16 cellular contexts compared by ENCODE assay signal in the genomic region with DNA sequence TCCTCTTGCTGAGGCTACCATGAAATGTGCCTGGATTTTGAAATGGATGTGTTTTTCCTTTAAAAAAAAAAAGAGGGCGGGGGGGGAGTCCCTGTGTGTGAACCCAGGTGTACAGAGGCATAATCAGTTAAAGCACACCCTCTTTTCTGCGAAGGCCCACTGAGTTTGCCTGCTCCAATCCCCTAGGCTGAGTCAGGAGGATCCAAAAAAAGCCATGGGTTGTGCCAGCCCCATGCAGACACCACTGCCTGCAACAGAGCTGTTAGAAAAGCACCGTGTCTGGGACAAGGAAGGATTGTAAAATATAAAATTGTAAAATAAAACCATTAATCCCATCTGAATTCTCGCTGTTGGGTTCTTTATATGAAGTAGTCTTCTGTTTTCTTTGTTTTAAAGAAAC.
"Had no signal": no experiment of that assay in that cellular context is flagged by ENCODE, and none has a peak within 500 bp of the region (broad histone marks: within the 10 kb centered on the region; RNA-seq: fewer than 3 reads in every experiment).

No MANE protein-coding gene starts in this region.

- H3K27me3 ChIP-seq: adrenal gland, cardiac muscle cell, stomach, testis, upper lobe of left lung had no signal

- H3K4me3 ChIP-seq: adrenal gland, cardiac muscle cell, lower lobe of right lung, skin epidermis, stomach, testis, upper lobe of left lung had no signal

- ATAC-seq: activated T-cell treated with anti-CD3 and anti-CD28 coated beads, Interleukin-2, amount 50 U/mL, for 4 hours; effector memory CD8-positive, alpha-beta T cell; lower lobe of right lung had no signal

- H3K9me3 ChIP-seq: adrenal gland, lower lobe of right lung, stomach, testis, upper lobe of left lung had no signal

- H3K4me1 ChIP-seq: adrenal gland, lower lobe of right lung, stomach, testis, upper lobe of left lung had no signal

- H3K36me3 ChIP-seq: adrenal gland, cardiac muscle cell, lower lobe of right lung, stomach, upper lobe of left lung had no signal

- DNase-seq: activated CD4-positive, alpha-beta T cell treated with anti-CD3 and anti-CD28 coated beads, Interleukin-2, amount 50 U/mL, for 1 hour; activated CD8-positive, alpha-beta memory T cell treated with anti-CD3 and anti-CD28 coated beads, Interleukin-2, amount 50 U/mL, for 4 hours; activated effector memory CD4-positive, alpha-beta T cell treated with anti-CD3 and anti-CD28 coated beads, Interleukin-2, amount 50 U/mL, for 16 hours; activated T-cell treated with anti-CD3 and anti-CD28 coated beads, Interleukin-2, amount 50 U/mL, for 4 hours; adrenal gland; effector memory CD8-positive, alpha-beta T cell; foreskin fibroblast; lower lobe of right lung; stimulated activated CD4-positive, alpha-beta T cell treated with anti-CD3 and anti-CD28 coated beads, Interleukin-15, amount 100 ng/mL, for 24 hours; stimulated activated CD4-positive, alpha-beta T cell treated with anti-CD3 and anti-CD28 coated beads, Interleukin-2, amount 100 ng/mL, for 48 hours; stomach; T1000; testis had no signal

- H3K27ac ChIP-seq: adrenal gland, cardiac muscle cell, lower lobe of right lung, stomach, testis, upper lobe of left lung had no signal
